Comparison of ENCODE assay signal across 9 cellular contexts in the genomic region with DNA sequence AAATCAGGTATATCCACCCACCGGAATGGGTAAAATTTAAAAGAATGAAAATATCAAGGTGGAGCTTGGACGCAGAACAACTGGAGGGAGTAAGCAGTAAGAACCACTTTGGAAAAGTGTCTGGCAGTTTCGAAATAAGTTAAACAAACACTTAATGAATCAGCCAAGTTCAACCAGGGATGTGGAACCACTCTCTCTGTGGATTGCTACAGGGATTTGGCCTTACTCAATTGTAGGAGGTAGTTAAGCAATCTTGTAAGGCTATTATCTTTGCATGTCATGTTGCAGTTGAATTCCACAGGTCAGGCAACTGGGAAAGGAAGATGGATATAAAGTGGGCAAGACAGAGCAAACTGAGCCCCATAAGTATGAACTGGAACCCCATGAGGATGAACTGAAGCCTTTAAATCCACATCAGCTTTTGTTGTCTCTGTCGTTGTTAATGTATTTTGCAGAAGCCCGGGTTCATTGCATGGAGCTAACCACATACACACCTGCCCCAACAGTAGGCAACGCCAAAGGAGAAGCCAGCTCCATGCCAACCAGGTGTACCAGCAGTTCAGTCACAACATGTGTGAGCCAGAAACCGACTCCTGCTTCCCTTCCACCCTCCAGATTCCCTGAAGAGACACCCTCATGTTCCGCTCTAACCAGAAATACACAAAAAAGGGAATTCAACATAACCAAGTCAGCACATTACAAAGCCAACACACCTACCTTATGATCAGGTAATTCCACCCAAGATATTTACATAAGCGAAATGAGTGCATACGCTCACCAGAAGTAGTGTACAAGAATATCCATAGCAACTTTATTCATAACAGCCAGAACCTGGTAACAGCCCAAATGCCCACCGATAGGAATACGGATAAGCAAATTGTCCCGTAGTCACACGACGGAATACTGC. TPM values are rescaled to one million over a fixed set of nuclear protein-coding genes. Genes with fewer than 3 reads are reported as not detected.
A peak's percentile ranks its signal among the peaks of the same experiment; 100 is the strongest.
DNase-seq lines count a peak whose midpoint lies in the region; ATAC-seq and TF ChIP-seq lines count a peak whose summit lies in the region.
"Had no signal": no experiment of that assay in that cellular context is flagged by ENCODE, and none has a peak within 500 bp of the region (broad histone marks: within the 10 kb centered on the region; RNA-seq: fewer than 3 reads in every experiment).

No MANE protein-coding gene starts in this region.

- BruUV-seq in PC-3 (replicated peaks; lab: Mats Ljungman, UMichigan): no TSS peak

- H3K9me3 Mint-ChIP-seq in CD8-positive, alpha-beta T cell: no peaks in the 10 kb centered on the region
- H3K9me3 Mint-ChIP-seq: activated naive CD8-positive, alpha-beta T cell treated with anti-CD3 and anti-CD28 coated beads, Interleukin-2, amount 10 ng/mL, durations not matched to agents 7 days and 5 days had no signal

- ATAC-seq in PC-3 (peak; percentile 68), HG03354 (IDR thresholded peaks at IDR 0.05; ENCODE audit: poor library complexity, severe bottlenecking, unreplicated experiment) (no peak)
- ATAC-seq in CD8-positive, alpha-beta T cell: no peak

- peaks cover 3% of the 10 kb centered on the region for H3F3A ChIP-seq in PC-3 (ENCODE audit: low read length, unreplicated experiment)

- 0 out of 2 replicates have a peak overlapping the region, but pooled peaks have one; percentile 1 for H2AFZ ChIP-seq in PC-3 (ENCODE audit: low read length)

- H3K27ac ChIP-seq in PC-3 (ENCODE audit: low read length): peak overlapping the region; percentile 70
- no peak overlapping the region for H3K27ac ChIP-seq in CD8-positive, alpha-beta T cell (ENCODE audit: low read depth, low read length)

- DNase-seq in GM04504 (ENCODE audit: low read depth) (peak; percentile 85), PC-3 (peak; percentile 91), fibroblast of the aortic adventitia (ENCODE audit: low read depth) (peak; percentile 97), skeletal muscle cell (ENCODE audit: low read depth) (peak; percentile 88), NCI-H1105 treated with DMSO at 0.1 percent for 48 hours (lab: John Stamatoyannopoulos, UW) (no peak)
- DNase-seq in CD8-positive, alpha-beta T cell: no peak
- DNase-seq in activated CD8-positive, alpha-beta memory T cell treated with anti-CD3 and anti-CD28 coated beads for 24 hours: no peak
- DNase-seq: activated naive CD8-positive, alpha-beta T cell treated with anti-CD3 and anti-CD28 coated beads, Interleukin-2, amount 10 ng/mL, durations not matched to agents 7 days and 5 days had no signal

- peak overlapping the region; percentile 19; the same call in 1 of the 2 replicates for H3K9ac ChIP-seq in PC-3 (ENCODE audit: low read length)

- TF ChIP-seq CTCF in PC-3 (conservative IDR thresholded peaks at IDR 0.05; ENCODE audit: low read depth, low read length): no peak
- TF ChIP-seq CTCF in fibroblast of the aortic adventitia (IDR thresholded peaks at IDR 0.05; ENCODE audit: insufficient read depth, low read length): no peak
- no peak for TF ChIP-seq CTCF in CD8-positive, alpha-beta T cell (IDR thresholded peaks at IDR 0.05)

- H3K36me3 ChIP-seq in PC-3 (ENCODE audit: low read depth, low read length): no peaks in the 10 kb centered on the region
- no peaks in the 10 kb centered on the region for H3K36me3 ChIP-seq in CD8-positive, alpha-beta T cell (ENCODE audit: insufficient read depth, low read length)

- peaks cover 34% of the 10 kb centered on the region for H3K4me1 ChIP-seq in PC-3 (ENCODE audit: insufficient read depth, low read length)
- no peaks in the 10 kb centered on the region for H3K4me1 ChIP-seq in CD8-positive, alpha-beta T cell (ENCODE audit: insufficient read depth, low read length)

- H3K9me2 ChIP-seq in PC-3 (replicated peaks; ENCODE audit: low read length): no peaks in the 10 kb centered on the region

- H3K27me3 Mint-ChIP-seq in CD8-positive, alpha-beta T cell (ENCODE audit: low read depth): peaks cover 4% of the 10 kb centered on the region

- H3K27me3 ChIP-seq in PC-3 (ENCODE audit: low read length): no peaks in the 10 kb centered on the region
- no peaks in the 10 kb centered on the region for H3K27me3 ChIP-seq in CD8-positive, alpha-beta T cell (ENCODE audit: insufficient read depth, low read length)

- intact Hi-C loops in PC-3 (cut with micrococcal nuclease): no loop called here
- intact Hi-C loops in CD8-positive, alpha-beta T cell (cut with DNase I, micrococcal nuclease): no loop called here

- no peak overlapping the region for H3K27ac Mint-ChIP-seq in CD8-positive, alpha-beta T cell
- H3K27ac Mint-ChIP-seq: activated naive CD8-positive, alpha-beta T cell treated with anti-CD3 and anti-CD28 coated beads, Interleukin-2, amount 10 ng/mL, durations not matched to agents 7 days and 5 days had no signal

- no peak overlapping the region for H3K4me3 Mint-ChIP-seq in CD8-positive, alpha-beta T cell
- H3K4me3 Mint-ChIP-seq: activated naive CD8-positive, alpha-beta T cell treated with anti-CD3 and anti-CD28 coated beads, Interleukin-2, amount 10 ng/mL, durations not matched to agents 7 days and 5 days had no signal

- H3K79me2 ChIP-seq in PC-3 (ENCODE audit: low read length): no peaks in the 10 kb centered on the region

- no peaks in the 10 kb centered on the region for H3K4me1 Mint-ChIP-seq in CD8-positive, alpha-beta T cell (ENCODE audit: low read depth)

- H3K36me3 Mint-ChIP-seq in CD8-positive, alpha-beta T cell: no peaks in the 10 kb centered on the region
- H3K36me3 Mint-ChIP-seq: activated naive CD8-positive, alpha-beta T cell treated with anti-CD3 and anti-CD28 coated beads, Interleukin-2, amount 10 ng/mL, durations not matched to agents 7 days and 5 days had no signal

- H3K4me2 ChIP-seq in PC-3 (ENCODE audit: low read length): peak overlapping the region; percentile 31

- no peaks in the 10 kb centered on the region for H4K20me1 ChIP-seq in PC-3 (ENCODE audit: low read length)

- POLR2A ChIA-PET in PC-3 (lab: Charles Lee; ENCODE audit: unreplicated experiment): no interaction called here
- POLR2A ChIA-PET in CD8-positive, alpha-beta T cell (lab: Charles Lee): no interaction called here

- CTCF ChIA-PET in PC-3 (lab: Charles Lee): interaction anchor here (0.6 kb wide), 1 partner anchor 10 kb away, joined by 4 read pairs; no protein-coding TSS in a partner anchor
- CTCF ChIA-PET in CD8-positive, alpha-beta T cell (lab: Charles Lee): interaction anchor here (0.8 to 1.5 kb wide), 2 partner anchors 23 to 42 kb away, joined by 3 to 5 read pairs; no protein-coding TSS in a partner anchor

- H3K9me3 ChIP-seq in PC-3 (ENCODE audit: low read length): no peaks in the 10 kb centered on the region
- no peaks in the 10 kb centered on the region for H3K9me3 ChIP-seq in CD8-positive, alpha-beta T cell (ENCODE audit: low read length)

- H3K4me3 ChIP-seq in PC-3 (ENCODE audit: low read length): no peak overlapping the region
- H3K4me3 ChIP-seq in fibroblast of the aortic adventitia (ENCODE audit: low read depth, low read length): no peak overlapping the region
- H3K4me3 ChIP-seq in skeletal muscle cell (ENCODE audit: low read depth, low read length): no peak overlapping the region
- no peak overlapping the region for H3K4me3 ChIP-seq in CD8-positive, alpha-beta T cell (ENCODE audit: low read depth, low read length)

RNA-seq across cellular contexts. Expression of gene SLC43A3, which starts 8.0 kb away (rescaled TPM):
- total RNA-seq in PC-3 (2014; rRNA removed): 31.3 and 35.0 TPM in 2 replicates
- 44.3 and 74.3 TPM in 2 replicates for total RNA-seq in fibroblast of the aortic adventitia (ENCODE audit: low replicate concordance)
- total RNA-seq in CD8-positive, alpha-beta T cell: 10 to 100 TPM in 1 of 2 experiments, 1 to 10 TPM in 1; 9.3 to 11.3 TPM

RNA-seq across cellular contexts. Expression of gene RTN4RL2, which starts 25.4 kb away (rescaled TPM):
- total RNA-seq in PC-3 (2014; rRNA removed): 3.5 and 6.5 TPM in 2 replicates
- total RNA-seq in fibroblast of the aortic adventitia (ENCODE audit: low replicate concordance): 0.09 and 0.90 TPM in 2 replicates
- under 1 TPM; 0.16 to 0.31 TPM for total RNA-seq in CD8-positive, alpha-beta T cell

RNA-seq across cellular contexts. Expression of gene PRG2, which starts 44.4 kb away (rescaled TPM):
- total RNA-seq in PC-3 (2014; rRNA removed) (not detected in 2 replicates), fibroblast of the aortic adventitia (ENCODE audit: low replicate concordance) (not detected in 2 replicates)
- total RNA-seq in CD8-positive, alpha-beta T cell: under 1 TPM; 0.78 to 0.90 TPM

RNA-seq across cellular contexts. Expression of gene PRG3, which starts 53.9 kb away (rescaled TPM):
- total RNA-seq in PC-3 (2014; rRNA removed) (not detected in 2 replicates), fibroblast of the aortic adventitia (ENCODE audit: low replicate concordance) (not detected in 2 replicates)
- not detected for total RNA-seq in CD8-positive, alpha-beta T cell
- total RNA-seq: activated naive CD8-positive, alpha-beta T cell treated with anti-CD3 and anti-CD28 coated beads, Interleukin-2, amount 10 ng/mL, durations not matched to agents 7 days and 5 days had no signal

Comparison
In these comparisons a context has a peak if more than half of its experiments do, and no peak if none do; other contexts are left out.
1. DNase-seq: peak in GM04504 (single experiment), PC-3 (single experiment), fibroblast of the aortic adventitia (single experiment) and skeletal muscle cell (single experiment); none in CD8-positive, alpha-beta T cell (0 of 7), activated CD8-positive, alpha-beta memory T cell treated with anti-CD3 and anti-CD28 coated beads for 24 hours (single experiment) and NCI-H1105 treated with DMSO at 0.1 percent for 48 hours (single experiment).